ENCODE assay signal across 1 cellular context in the genomic region with DNA sequence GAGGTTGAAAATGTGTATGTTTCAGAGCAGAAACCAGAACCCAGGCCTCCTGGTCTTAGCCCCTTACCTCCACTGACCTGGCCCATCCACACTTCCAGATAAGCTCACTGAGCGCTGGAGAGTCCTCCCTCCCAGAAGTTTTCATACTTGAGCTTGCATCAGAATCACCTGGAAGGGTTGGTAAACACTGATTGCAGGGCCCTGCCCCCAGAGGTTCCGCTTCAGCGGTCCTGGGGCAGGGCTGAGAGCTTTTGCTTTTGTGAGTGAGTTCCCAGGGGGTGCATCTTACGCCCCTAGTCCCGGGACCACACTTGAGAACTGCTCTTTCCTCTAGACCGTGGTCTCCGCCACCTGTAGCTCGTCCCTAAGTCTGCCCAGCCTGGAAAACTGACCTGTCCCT.
TF ChIP-seq lines count a peak whose summit lies in the region.

No MANE protein-coding gene starts in this region.

TF ChIP-seq in GM23338, 12 proteins besides CTCF, POLR2A, EP300 and RAD21 (continued from another document):
- TF ChIP-seq, protein P1, sequence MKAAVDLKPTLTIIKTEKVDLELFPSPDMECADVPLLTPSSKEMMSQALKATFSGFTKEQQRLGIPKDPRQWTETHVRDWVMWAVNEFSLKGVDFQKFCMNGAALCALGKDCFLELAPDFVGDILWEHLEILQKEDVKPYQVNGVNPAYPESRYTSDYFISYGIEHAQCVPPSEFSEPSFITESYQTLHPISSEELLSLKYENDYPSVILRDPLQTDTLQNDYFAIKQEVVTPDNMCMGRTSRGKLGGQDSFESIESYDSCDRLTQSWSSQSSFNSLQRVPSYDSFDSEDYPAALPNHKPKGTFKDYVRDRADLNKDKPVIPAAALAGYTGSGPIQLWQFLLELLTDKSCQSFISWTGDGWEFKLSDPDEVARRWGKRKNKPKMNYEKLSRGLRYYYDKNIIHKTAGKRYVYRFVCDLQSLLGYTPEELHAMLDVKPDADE (IDR thresholded peaks at IDR 0.05): no peak
TF ChIP-seq in GM23338: peak in this region for 0.
